In genomic region chr9:2363138-2363745, GRCh38 we compare ENCODE assay signal across 29 cellular contexts.
"Had no signal": no experiment of that assay in that cellular context is flagged by ENCODE, and none has a peak within 500 bp of the region (broad histone marks: within the 10 kb centered on the region; RNA-seq: fewer than 3 reads in every experiment).

No MANE protein-coding gene starts in this region.

- H3K27me3 Mint-ChIP-seq: activated CD4-positive, alpha-beta T cell treated with anti-CD3 and anti-CD28 coated beads, Interleukin-2, amount 10 ng/mL, durations not matched to agents 24 days and 14 days had no signal

- H3K4me3 Mint-ChIP-seq: activated CD4-positive, alpha-beta memory T cell treated with anti-CD3 and anti-CD28 coated beads for 36 hours; activated CD4-positive, alpha-beta T cell treated with anti-CD3 and anti-CD28 coated beads, Interleukin-2, amount 10 ng/mL, durations not matched to agents 24 days and 14 days; activated naive CD4-positive, alpha-beta T cell treated with anti-CD3 and anti-CD28 coated beads, Interleukin-2, amount 50 U/mL, for 24 hours; activated naive CD8-positive, alpha-beta T cell treated with anti-CD3 and anti-CD28 coated beads, Interleukin-2, amount 50 U/mL, for 24 hours; activated T-helper 17 cell treated with anti-CD3 and anti-CD28 coated beads, Interleukin-2, amount 50 U/mL, for 72 hours; central memory CD8-positive, alpha-beta T cell; nephron progenitor cell; stimulated activated naive B cell treated with anti-CD40 and anti-IgM and Interleukin-4, amounts not matched to agents 10 μg/mL and 1 μg/mL and 100 μg/mL, for 72 hours; T-helper 17 cell had no signal

- H3K27me3 ChIP-seq: heart left ventricle, pancreas, tibial nerve had no signal

- H3K4me3 ChIP-seq: heart left ventricle, lung, pancreas, psoas muscle, tibial nerve had no signal

- DNase-seq: activated CD4-positive, alpha-beta memory T cell treated with anti-CD3 and anti-CD28 coated beads for 36 hours; activated CD4-positive, alpha-beta T cell treated with anti-CD3 and anti-CD28 coated beads, Interleukin-2, amount 10 ng/mL, durations not matched to agents 24 days and 14 days; activated CD4-positive, CD25-positive, alpha-beta regulatory T cell treated with anti-CD3 and anti-CD28 coated beads, Interleukin-2, amount 50 U/mL, for 72 hours; activated CD8-positive, alpha-beta memory T cell treated with anti-CD3 and anti-CD28 coated beads, Interleukin-2, amount 50 U/mL, for 4 hours; activated naive CD8-positive, alpha-beta T cell treated with anti-CD3 and anti-CD28 coated beads, Interleukin-2, amount 50 U/mL, for 24 hours; activated T-cell treated with anti-CD3 and anti-CD28 coated beads, Interleukin-2, amount 50 U/mL, for 1 hour; amygdala; effector CD8-positive, alpha-beta T cell; heart left ventricle; hypothalamus; kidney glomerular epithelial cell; nephron progenitor cell; nucleus accumbens; pancreas; psoas muscle; stimulated activated CD4-positive, alpha-beta T cell treated with anti-CD3 and anti-CD28 coated beads, Interleukin-15, amount 100 ng/mL, for 24 hours; stimulated activated CD4-positive, alpha-beta T cell treated with anti-CD3 and anti-CD28 coated beads, Interleukin-2, amount 100 ng/mL, for 24 hours; stimulated activated naive B cell treated with anti-CD40 and anti-IgM and Interleukin-4, amounts not matched to agents 10 μg/mL and 1 μg/mL and 100 μg/mL, for 72 hours; T-helper 17 cell; T1000 had no signal

- H3K36me3 ChIP-seq: heart left ventricle, pancreas, tibial nerve had no signal

- H3K4me1 ChIP-seq: heart left ventricle, pancreas, psoas muscle, tibial nerve had no signal

- H3K36me3 Mint-ChIP-seq: activated CD4-positive, alpha-beta memory T cell treated with anti-CD3 and anti-CD28 coated beads for 36 hours; activated naive CD4-positive, alpha-beta T cell treated with anti-CD3 and anti-CD28 coated beads, Interleukin-2, amount 50 U/mL, for 24 hours; stimulated activated naive B cell treated with anti-CD40 and anti-IgM and Interleukin-4, amounts not matched to agents 10 μg/mL and 1 μg/mL and 100 μg/mL, for 72 hours had no signal

- H3K9me3 Mint-ChIP-seq: activated CD4-positive, alpha-beta memory T cell treated with anti-CD3 and anti-CD28 coated beads for 36 hours; activated CD4-positive, alpha-beta T cell treated with anti-CD3 and anti-CD28 coated beads, Interleukin-2, amount 10 ng/mL, durations not matched to agents 24 days and 14 days; activated naive CD4-positive, alpha-beta T cell treated with anti-CD3 and anti-CD28 coated beads, Interleukin-2, amount 50 U/mL, for 24 hours; activated naive CD8-positive, alpha-beta T cell treated with anti-CD3 and anti-CD28 coated beads, Interleukin-2, amount 50 U/mL, for 24 hours; activated T-helper 17 cell treated with anti-CD3 and anti-CD28 coated beads, Interleukin-2, amount 50 U/mL, for 72 hours; central memory CD8-positive, alpha-beta T cell; nephron progenitor cell; stimulated activated naive B cell treated with anti-CD40 and anti-IgM and Interleukin-4, amounts not matched to agents 10 μg/mL and 1 μg/mL and 100 μg/mL, for 72 hours had no signal

- H3K27ac ChIP-seq: heart left ventricle, pancreas, psoas muscle, tibial nerve had no signal

- FAIRE-seq: bronchial epithelial cell, colon, endometrium had no signal

- ATAC-seq: activated naive CD8-positive, alpha-beta T cell treated with anti-CD3 and anti-CD28 coated beads, Interleukin-2, amount 50 U/mL, for 24 hours; activated T-helper 17 cell treated with anti-CD3 and anti-CD28 coated beads, Interleukin-2, amount 50 U/mL, for 72 hours; heart left ventricle; left lobe of liver; pancreas; psoas muscle; stimulated activated naive B cell treated with anti-CD40 and anti-IgM and Interleukin-4, amounts not matched to agents 10 μg/mL and 1 μg/mL and 100 μg/mL, for 72 hours; T-helper 17 cell had no signal

- H3K27ac Mint-ChIP-seq: activated CD4-positive, alpha-beta memory T cell treated with anti-CD3 and anti-CD28 coated beads for 36 hours; activated CD4-positive, alpha-beta T cell treated with anti-CD3 and anti-CD28 coated beads, Interleukin-2, amount 10 ng/mL, durations not matched to agents 24 days and 14 days; activated naive CD4-positive, alpha-beta T cell treated with anti-CD3 and anti-CD28 coated beads, Interleukin-2, amount 50 U/mL, for 24 hours; activated naive CD8-positive, alpha-beta T cell treated with anti-CD3 and anti-CD28 coated beads, Interleukin-2, amount 50 U/mL, for 24 hours; activated T-helper 17 cell treated with anti-CD3 and anti-CD28 coated beads, Interleukin-2, amount 50 U/mL, for 72 hours; nephron progenitor cell; stimulated activated naive B cell treated with anti-CD40 and anti-IgM and Interleukin-4, amounts not matched to agents 10 μg/mL and 1 μg/mL and 100 μg/mL, for 72 hours; T-helper 17 cell had no signal

- H3K9me3 ChIP-seq: heart left ventricle, pancreas, psoas muscle, tibial nerve had no signal

- H3K4me1 Mint-ChIP-seq: activated CD4-positive, alpha-beta T cell treated with anti-CD3 and anti-CD28 coated beads, Interleukin-2, amount 10 ng/mL, durations not matched to agents 24 days and 14 days; activated naive CD4-positive, alpha-beta T cell treated with anti-CD3 and anti-CD28 coated beads, Interleukin-2, amount 50 U/mL, for 24 hours; activated naive CD8-positive, alpha-beta T cell treated with anti-CD3 and anti-CD28 coated beads, Interleukin-2, amount 50 U/mL, for 24 hours; activated T-helper 17 cell treated with anti-CD3 and anti-CD28 coated beads, Interleukin-2, amount 50 U/mL, for 72 hours; central memory CD8-positive, alpha-beta T cell; stimulated activated naive B cell treated with anti-CD40 and anti-IgM and Interleukin-4, amounts not matched to agents 10 μg/mL and 1 μg/mL and 100 μg/mL, for 72 hours; T-helper 17 cell had no signal
